14 cellular contexts compared by ENCODE assay signal in genomic region chr13:60591348-60591747, GRCh38.
DNase-seq lines count a peak whose midpoint lies in the region; ATAC-seq lines count a peak whose summit lies in the region.
"Had no signal": no experiment of that assay in that cellular context is flagged by ENCODE, and none has a peak within 500 bp of the region (broad histone marks: within the 10 kb centered on the region; RNA-seq: fewer than 3 reads in every experiment).

No MANE protein-coding gene starts in this region.

- DNase-seq in AG08395 (ENCODE audit: low spot score) (peak; percentile 69), NCI-H2107 treated with DMSO at 0.1 percent for 48 hours (lab: John Stamatoyannopoulos, UW; ENCODE audit: unreplicated experiment) (peak; percentile 30), epithelial cell of prostate (ENCODE audit: low read depth, low spot score) (peak; percentile 29), NCI-H1694 treated with DMSO at 0.1 percent for 48 hours (lab: John Stamatoyannopoulos, UW) (no peak), NCI-H2171 treated with DMSO at 0.1 percent for 48 hours (lab: John Stamatoyannopoulos, UW) (no peak)
- DNase-seq: activated naive CD4-positive, alpha-beta T cell treated with Interleukin-2 at 50 U/mL for 16 hours; effector CD8-positive, alpha-beta T cell; left cardiac atrium; ovary had no signal

- H3K27ac ChIP-seq in epithelial cell of prostate: no peak overlapping the region
- H3K27ac ChIP-seq: C4-2B, ovary had no signal

- peak; percentile 74 for ATAC-seq in GM21528 (IDR thresholded peaks at IDR 0.05; ENCODE audit: low FRiP score, unreplicated experiment)
- ATAC-seq in GM18870 (IDR thresholded peaks at IDR 0.05; ENCODE audit: unreplicated experiment): no peak
- ATAC-seq in HG02973 (IDR thresholded peaks at IDR 0.05; ENCODE audit: unreplicated experiment): no peak
- ATAC-seq: K562, left cardiac atrium had no signal

Comparison
In these comparisons a context has a peak if more than half of its experiments do, and no peak if none do; other contexts are left out.
1. DNase-seq: peak in AG08395 (single experiment), NCI-H2107 treated with DMSO at 0.1 percent for 48 hours (single experiment) and epithelial cell of prostate (single experiment); none in NCI-H1694 treated with DMSO at 0.1 percent for 48 hours (single experiment) and NCI-H2171 treated with DMSO at 0.1 percent for 48 hours (single experiment).